ENCODE assay signal across 14 cellular contexts in the genomic region with DNA sequence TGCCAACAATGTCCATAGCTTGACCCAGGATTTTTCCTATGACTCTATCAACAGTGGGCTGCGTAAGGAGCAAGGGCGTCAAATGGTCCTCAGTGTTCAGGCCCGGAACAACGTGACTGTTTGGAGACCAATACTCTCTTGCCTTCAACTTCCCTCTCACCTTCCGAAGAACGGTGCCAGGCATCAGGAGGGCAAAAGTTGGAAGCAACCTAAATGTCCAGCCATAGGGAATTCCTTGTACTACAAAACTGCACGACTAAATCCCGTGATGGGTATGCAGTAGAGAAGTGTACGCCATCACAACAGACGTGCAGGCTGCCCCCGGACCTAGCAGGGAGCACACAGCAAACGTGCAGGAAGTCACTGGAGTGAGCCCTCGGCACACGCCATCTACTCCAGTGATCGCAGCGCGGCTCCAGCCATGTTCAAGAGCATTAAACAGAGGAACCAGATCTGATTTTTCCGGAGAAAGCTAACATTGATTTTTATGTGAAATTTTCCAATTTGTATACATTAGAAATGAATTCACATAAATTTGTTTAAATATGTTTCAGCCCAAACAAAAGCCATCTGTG.
DNase-seq lines count a peak whose midpoint lies in the region; TF ChIP-seq lines count a peak whose summit lies in the region.
"Had no signal": no experiment of that assay in that cellular context is flagged by ENCODE, and none has a peak within 500 bp of the region (broad histone marks: within the 10 kb centered on the region; RNA-seq: fewer than 3 reads in every experiment).

No MANE protein-coding gene starts in this region.

- no peak overlapping the region for H3K23ac ChIP-seq in mesendoderm (ENCODE audit: low read length)

- no peak for TF ChIP-seq POLR2A in stomach (IDR thresholded peaks at IDR 0.05)

- H4K8ac ChIP-seq in mesendoderm (ENCODE audit: low read depth, low read length) = no peak overlapping the region

- DNase-seq in activated effector memory CD4-positive, alpha-beta T cell treated with anti-CD3 and anti-CD28 coated beads, Interleukin-2, amount 50 U/mL, for 16 hours = peak; percentile 13
- no peak for DNase-seq in activated effector memory CD4-positive, alpha-beta T cell treated with Interleukin-2 at 50 U/mL for 16 hours
- DNase-seq in ecto neural progenitor cell (ENCODE audit: low spot score) (peak; percentile 16), mesendoderm (no peak), stomach (peak; percentile 22), NOMO-1 treated with dmso at 0.1 percent for 144 hours (lab: John Stamatoyannopoulos, UW; ENCODE audit: unreplicated experiment) (no peak), HK-2 (ENCODE audit: unreplicated experiment) (no peak)
- no peak for DNase-seq in activated CD4-positive, alpha-beta memory T cell treated with anti-CD3 and anti-CD28 coated beads, Interleukin-2, amount 10 ng/mL, durations not matched to agents 7 days and 5 days
- DNase-seq: ACHN; BE2C; CD4-positive, alpha-beta memory T cell; DMS79 treated with DMSO at 0.1 percent for 48 hours; EL had no signal

- POLR2A ChIA-PET in activated CD4-positive, alpha-beta memory T cell treated with anti-CD3 and anti-CD28 coated beads, Interleukin-2, amount 10 ng/mL, durations not matched to agents 7 days and 5 days (lab: Charles Lee) = no interaction called here

- intact Hi-C loops in stomach (cut with DNase I; ENCODE audit: low total_unique reads) = no loop called here

- no peak overlapping the region for H3K4ac ChIP-seq in mesendoderm (ENCODE audit: low read depth, low read length)

- peak overlapping the region; percentile 9 for H3K56ac ChIP-seq in mesendoderm (ENCODE audit: low read length)

- peaks cover 3% of the 10 kb centered on the region for H3K79me1 ChIP-seq in mesendoderm (ENCODE audit: low read length)

- no peak overlapping the region for H3K9ac ChIP-seq in mesendoderm (ENCODE audit: low read length)

- H3K27ac Mint-ChIP-seq in activated CD4-positive, alpha-beta memory T cell treated with anti-CD3 and anti-CD28 coated beads, Interleukin-2, amount 10 ng/mL, durations not matched to agents 7 days and 5 days = no peak overlapping the region

- peaks cover 25% of the 10 kb centered on the region for H3K36me3 Mint-ChIP-seq in activated CD4-positive, alpha-beta memory T cell treated with anti-CD3 and anti-CD28 coated beads, Interleukin-2, amount 10 ng/mL, durations not matched to agents 7 days and 5 days (ENCODE audit: low read depth)
- H3K36me3 Mint-ChIP-seq: CD4-positive, alpha-beta memory T cell had no signal

- peaks cover 10% of the 10 kb centered on the region for H3K4me1 ChIP-seq in mesendoderm (ENCODE audit: control insufficient read depth, low read depth, low read length)
- no peaks in the 10 kb centered on the region for H3K4me1 ChIP-seq in stomach

- H3K4me2 ChIP-seq in mesendoderm (ENCODE audit: low read length) = no peak overlapping the region

- no peak overlapping the region for H3K18ac ChIP-seq in mesendoderm (ENCODE audit: low read length)

- H3K36me3 ChIP-seq in mesendoderm (ENCODE audit: control insufficient read depth, insufficient read depth, low read length) (no peaks in the 10 kb centered on the region), stomach (no peaks in the 10 kb centered on the region)
- H3K36me3 ChIP-seq: BE2C had no signal

- H4K5ac ChIP-seq in mesendoderm (ENCODE audit: low read length) = peak overlapping the region; percentile 7

- peaks cover 20% of the 10 kb centered on the region for H3K4me1 Mint-ChIP-seq in activated CD4-positive, alpha-beta memory T cell treated with anti-CD3 and anti-CD28 coated beads, Interleukin-2, amount 10 ng/mL, durations not matched to agents 7 days and 5 days

- H2BK5ac ChIP-seq in mesendoderm (ENCODE audit: low read length) = peak overlapping the region; percentile 10

- H3K9me3 ChIP-seq in stomach = no peaks in the 10 kb centered on the region
- H3K9me3 ChIP-seq: BE2C had no signal

- CTCF ChIA-PET in activated CD4-positive, alpha-beta memory T cell treated with anti-CD3 and anti-CD28 coated beads, Interleukin-2, amount 10 ng/mL, durations not matched to agents 7 days and 5 days (lab: Charles Lee) = no interaction called here

- H2BK120ac ChIP-seq in mesendoderm (ENCODE audit: low read depth, low read length) = no peak overlapping the region

- no peak for TF ChIP-seq CTCF in stomach (IDR thresholded peaks at IDR 0.05)

- no peaks in the 10 kb centered on the region for H3K9me3 Mint-ChIP-seq in activated CD4-positive, alpha-beta memory T cell treated with anti-CD3 and anti-CD28 coated beads, Interleukin-2, amount 10 ng/mL, durations not matched to agents 7 days and 5 days
- H3K9me3 Mint-ChIP-seq: CD4-positive, alpha-beta memory T cell had no signal

- H3K4me3 ChIP-seq in mesendoderm (ENCODE audit: low read length) = no peak overlapping the region
- H3K4me3 ChIP-seq in stomach = no peak overlapping the region

- no peaks in the 10 kb centered on the region for H3K79me2 ChIP-seq in mesendoderm (ENCODE audit: control insufficient read depth, insufficient read depth, low read length)

- H3K4me3 Mint-ChIP-seq in activated CD4-positive, alpha-beta memory T cell treated with anti-CD3 and anti-CD28 coated beads, Interleukin-2, amount 10 ng/mL, durations not matched to agents 7 days and 5 days = no peak overlapping the region
- H3K4me3 Mint-ChIP-seq: CD4-positive, alpha-beta memory T cell had no signal

- H2AK5ac ChIP-seq in mesendoderm (ENCODE audit: low read length) = peak overlapping the region; percentile 7

- H3K27me3 Mint-ChIP-seq in activated CD4-positive, alpha-beta memory T cell treated with anti-CD3 and anti-CD28 coated beads, Interleukin-2, amount 10 ng/mL, durations not matched to agents 7 days and 5 days = no peaks in the 10 kb centered on the region
- H3K27me3 Mint-ChIP-seq: CD4-positive, alpha-beta memory T cell had no signal

- no peak overlapping the region for H2BK15ac ChIP-seq in mesendoderm (replicated peaks; ENCODE audit: low read depth)

- WGBS in mesendoderm (ENCODE audit: extremely low coverage, insufficient coverage, low lambda C conversion rate) = no CpG with 5 or more reads among the region's 18 CpGs
- 88 to 91% (median 91%) methylated on average over 18 of the region's 18 CpGs for WGBS in stomach, 5 donors

- H3K27me3 ChIP-seq in mesendoderm (ENCODE audit: insufficient read depth, low read length, poor library complexity) (no peaks in the 10 kb centered on the region), stomach (peaks cover 0 to 12% (median 0%) of the 10 kb centered on the region in 3 donors)
- H3K27me3 ChIP-seq: BE2C had no signal

- no peak for TF ChIP-seq EP300 in stomach (IDR thresholded peaks at IDR 0.05)

- H3K27ac ChIP-seq in mesendoderm (ENCODE audit: low read depth, low read length) (no peak overlapping the region), stomach (no peak overlapping the region)
- H3K27ac ChIP-seq: C4-2B had no signal

Comparison
In these comparisons a context has a peak if more than half of its experiments do, and no peak if none do; other contexts are left out.
1. DNase-seq: peak in activated effector memory CD4-positive, alpha-beta T cell treated with anti-CD3 and anti-CD28 coated beads, Interleukin-2, amount 50 U/mL, for 16 hours (single experiment), ecto neural progenitor cell (single experiment) and stomach (single experiment); none in activated effector memory CD4-positive, alpha-beta T cell treated with Interleukin-2 at 50 U/mL for 16 hours (single experiment), mesendoderm (single experiment), NOMO-1 treated with dmso at 0.1 percent for 144 hours (single experiment), activated CD4-positive, alpha-beta memory T cell treated with anti-CD3 and anti-CD28 coated beads, Interleukin-2, amount 10 ng/mL, durations not matched to agents 7 days and 5 days (single experiment) and HK-2 (single experiment).